In genomic region chr2:205930209-205930608, GRCh38 we compare ENCODE assay signal across 17 cellular contexts.
DNase-seq lines count a peak whose midpoint lies in the region; ATAC-seq, FAIRE-seq and TF ChIP-seq lines count a peak whose summit lies in the region.
"Had no signal": no experiment of that assay in that cellular context is flagged by ENCODE, and none has a peak within 500 bp of the region (broad histone marks: within the 10 kb centered on the region; RNA-seq: fewer than 3 reads in every experiment).

No MANE protein-coding gene starts in this region.

- no peaks in the 10 kb centered on the region for H3K9me1 ChIP-seq in IMR-90 (ENCODE audit: insufficient read depth, low read length)

- no TSS peak for BruUV-seq in IMR-90 (replicated peaks; lab: Mats Ljungman, UMichigan)

- H3K79me1 ChIP-seq in IMR-90 (ENCODE audit: low read depth in 1 of 2, low read length in 2 of 2) = no peaks in the 10 kb centered on the region

- no peak overlapping the region for H3K9ac ChIP-seq in IMR-90 (ENCODE audit: low read depth, low read length)

- no peak overlapping the region for H2BK15ac ChIP-seq in IMR-90 (ENCODE audit: low read depth, low read length)

- TF ChIP-seq CTCF in IMR-90 (conservative IDR thresholded peaks at IDR 0.05; ENCODE audit: low read depth, low read length) (no peak), fibroblast of mammary gland (conservative IDR thresholded peaks at IDR 0.05; ENCODE audit: control insufficient read depth, insufficient read depth, low read depth, low read length) (no peak), vagina (IDR thresholded peaks at IDR 0.05) (no peak)

- H4K8ac ChIP-seq in IMR-90 (ENCODE audit: low read depth in 2 of 2, low read length in 2 of 2) = no peak overlapping the region

- no peak for TF ChIP-seq POLR2A in IMR-90 (IDR thresholded peaks at IDR 0.05; ENCODE audit: low read depth, low read length)
- no peak for TF ChIP-seq POLR2A in vagina (IDR thresholded peaks at IDR 0.05)

- H3K4me1 ChIP-seq in IMR-90 (ENCODE audit: control insufficient read depth, insufficient read depth, low read length) (no peaks in the 10 kb centered on the region; the same call in 1 of the 2 replicates), mesodermal cell (ENCODE audit: control insufficient read depth, insufficient read depth, low read length, poor library complexity, severe bottlenecking) (peaks cover 27% of the 10 kb centered on the region), vagina (no peaks in the 10 kb centered on the region)

- no peak overlapping the region for H2BK120ac ChIP-seq in IMR-90 (ENCODE audit: low read depth, low read length)

- 56% methylated on average over 2 of the region's 4 CpGs; no CpG with 5 or more reads in 1 of the 2 experiments for WGBS in IMR-90 (ENCODE audit: extremely low coverage in 2 of 2, insufficient read length in 1 of 2), 2 experiments
- WGBS in mesodermal cell (ENCODE audit: insufficient coverage in 2 of 2), 2 experiments = 36 to 44% methylated on average over 1 to 4 of the region's 4 CpGs

- H2BK5ac ChIP-seq in IMR-90 (ENCODE audit: low read depth, low read length, poor library complexity, severe bottlenecking) = no peak overlapping the region

- no peak overlapping the region for H2AK9ac ChIP-seq in IMR-90 (replicated peaks; ENCODE audit: low read depth, low read length, poor library complexity)

- no peak overlapping the region for H3K23ac ChIP-seq in IMR-90 (ENCODE audit: low read depth, low read length)

- H4K91ac ChIP-seq in IMR-90 (ENCODE audit: insufficient read depth, low read depth, low read length) = no peak overlapping the region

- H3K14ac ChIP-seq in IMR-90 (replicated peaks; ENCODE audit: low read depth, low read length) = no peak overlapping the region

- no peaks in the 10 kb centered on the region for H4K20me1 ChIP-seq in IMR-90 (ENCODE audit: insufficient read depth, low read length)

- H3K27ac ChIP-seq in IMR-90 (ENCODE audit: insufficient read depth, low read length) (no peak overlapping the region), mesodermal cell (ENCODE audit: low read depth, low read length, severe bottlenecking) (peak overlapping the region; percentile 46), vagina (no peak overlapping the region)
- H3K27ac ChIP-seq: SK-N-MC, skin epidermis had no signal

- H2AK5ac ChIP-seq in IMR-90 (ENCODE audit: low read depth, low read length) = no peak overlapping the region

- no peak overlapping the region for H3K56ac ChIP-seq in IMR-90 (ENCODE audit: extremely low read depth, insufficient read depth, low read length)

- no peak for FAIRE-seq in HTR-8/SVneo (lab: Jason Lieb, UNC)
- FAIRE-seq: frontal cortex, H54 had no signal

- peak overlapping the region; percentile 31; the same call in 1 of the 2 replicates for H3K4me2 ChIP-seq in IMR-90 (ENCODE audit: low read depth, low read length)

- in situ Hi-C loops in IMR-90 (cut with MboI; ENCODE audit: low sequenced_read_pairs) = no loop called here

- POLR2A ChIA-PET in IMR-90 (lab: Charles Lee; ENCODE audit: unreplicated experiment) = no interaction called here

- no peak overlapping the region for H3K4ac ChIP-seq in IMR-90 (ENCODE audit: low read depth, low read length)

- H4K5ac ChIP-seq in IMR-90 (ENCODE audit: low read depth, low read length) = no peak overlapping the region

- intact Hi-C loops in IMR-90 (cut with micrococcal nuclease) (no loop called here), vagina (cut with DNase I) (no loop called here)

- no peak overlapping the region for H2AFZ ChIP-seq in IMR-90 (replicated peaks; ENCODE audit: low read length, poor library complexity)

- no peak overlapping the region for H3K18ac ChIP-seq in IMR-90 (ENCODE audit: low read depth, low read length)

- no peak for TF ChIP-seq RAD21 in IMR-90 (IDR thresholded peaks at IDR 0.05; ENCODE audit: low read length)

- CTCF ChIA-PET in IMR-90 (lab: Yijun Ruan, JAX) = no interaction called here

- H3K27me3 ChIP-seq in IMR-90 (ENCODE audit: control insufficient read depth, insufficient read depth, low read length) = peaks cover 12% of the 10 kb centered on the region
- H3K27me3 ChIP-seq in vagina = no peaks in the 10 kb centered on the region

- H2BK20ac ChIP-seq in IMR-90 (ENCODE audit: low read depth, low read length) = no peak overlapping the region

- peak; percentile 40; the same call in 1 of the 2 replicates for ATAC-seq in IMR-90 (ENCODE audit: low read depth)
- ATAC-seq: natural killer cell treated with Interleukin-12 subunit alpha and Interleukin-12 subunit beta and Interleukin-15 and Interleukin-18, amount 100 ng/mL, for 72 hours had no signal

- H3K9me3 ChIP-seq in IMR-90 (ENCODE audit: control insufficient read depth, insufficient read depth, low read length) (no peaks in the 10 kb centered on the region), mesodermal cell (ENCODE audit: control insufficient read depth, low read length) (no peaks in the 10 kb centered on the region), vagina (no peaks in the 10 kb centered on the region)

- dilution Hi-C loops in IMR-90 (cut with HindIII; ENCODE audit: low sequenced_read_pairs, unreplicated experiment) = no loop called here

- H3K36me3 ChIP-seq in IMR-90 (ENCODE audit: control insufficient read depth, insufficient read depth, low read length) = no peaks in the 10 kb centered on the region
- H3K36me3 ChIP-seq in mesodermal cell (ENCODE audit: control insufficient read depth, insufficient read depth, low read length) = no peaks in the 10 kb centered on the region
- H3K36me3 ChIP-seq in vagina = no peaks in the 10 kb centered on the region

- H3K4me3 ChIP-seq in IMR-90 (ENCODE audit: insufficient read depth, low read depth, low read length) = no peak overlapping the region
- no peak overlapping the region for H3K4me3 ChIP-seq in fibroblast of mammary gland (ENCODE audit: control insufficient read depth, low read depth, low read length)
- H3K4me3 ChIP-seq in mesodermal cell (ENCODE audit: extremely low read depth, insufficient read depth, low read length, poor library complexity, severe bottlenecking) = no peak overlapping the region
- H3K4me3 ChIP-seq in vagina = no peak overlapping the region
- H3K4me3 ChIP-seq: SK-N-MC, skin epidermis had no signal

- DNase-seq in A172 (ENCODE audit: low spot score) (peak; percentile 38), IMR-90 (peak; percentile 55), fibroblast of mammary gland (ENCODE audit: low read depth) (peak; percentile 40), H4 (ENCODE audit: low spot score) (no peak), HTR-8/SVneo (ENCODE audit: insufficient read length, low spot score) (no peak), vagina (ENCODE audit: extremely low spot score in 2 of 2) (no peak)
- no peak for DNase-seq in stimulated activated CD4-positive, alpha-beta T cell treated with anti-CD3 and anti-CD28 coated beads, Interleukin-4, amount 100 ng/mL, for 1 hour
- DNase-seq: activated effector memory CD4-positive, alpha-beta T cell treated with Interleukin-2 at 50 U/mL for 16 hours; aorta; MV-4-11; NCI-H2171 treated with DMSO at 0.1 percent for 48 hours had no signal

TF ChIP-seq in IMR-90, 13 proteins besides CTCF, POLR2A, EP300 and RAD21:
- TF ChIP-seq USF2 (IDR thresholded peaks at IDR 0.05; ENCODE audit: low read depth, low read length) = no peak
- TF ChIP-seq CEBPB (IDR thresholded peaks at IDR 0.05; ENCODE audit: low read depth, low read length) = no peak
- no peak for TF ChIP-seq NFE2L2 (IDR thresholded peaks at IDR 0.05; ENCODE audit: low read depth, low read length)
- no peak for TF ChIP-seq MAFK (IDR thresholded peaks at IDR 0.05; ENCODE audit: low read depth, low read length)
- TF ChIP-seq RCOR1 (IDR thresholded peaks at IDR 0.05; ENCODE audit: insufficient replicate concordance, low read length) = no peak
- no peak for TF ChIP-seq CHD1 (IDR thresholded peaks at IDR 0.05; ENCODE audit: low read depth, low read length)
- TF ChIP-seq FOS (IDR thresholded peaks at IDR 0.05; ENCODE audit: low read depth, low read length) = no peak
- TF ChIP-seq ELK1 (IDR thresholded peaks at IDR 0.05; ENCODE audit: borderline replicate concordance, low read depth, low read length) = no peak
- no peak for TF ChIP-seq BHLHE40 (IDR thresholded peaks at IDR 0.05; ENCODE audit: low read depth, low read length)
- TF ChIP-seq SMC3 (IDR thresholded peaks at IDR 0.05; ENCODE audit: low read depth, low read length) = no peak
- TF ChIP-seq MAZ (IDR thresholded peaks at IDR 0.05; ENCODE audit: borderline replicate concordance, low read depth, low read length) = no peak
- TF ChIP-seq MXI1 (IDR thresholded peaks at IDR 0.05; ENCODE audit: borderline replicate concordance, low read depth, low read length) = no peak
- TF ChIP-seq RFX5 (IDR thresholded peaks at IDR 0.05; ENCODE audit: low read depth, low read length) = no peak

Comparison
In these comparisons a context has a peak if more than half of its experiments do, and no peak if none do; other contexts are left out.
1. DNase-seq: peak in A172 (single experiment), IMR-90 (single experiment) and fibroblast of mammary gland (single experiment); none in H4 (single experiment), HTR-8/SVneo (single experiment), stimulated activated CD4-positive, alpha-beta T cell treated with anti-CD3 and anti-CD28 coated beads, Interleukin-4, amount 100 ng/mL, for 1 hour (single experiment) and vagina (0 of 2).